Comparison of ENCODE assay signal across 9 cellular contexts in genomic region chr10:27258492-27258837, GRCh38. TPM values are rescaled to one million over a fixed set of nuclear protein-coding genes. Genes with fewer than 3 reads are reported as not detected.
DNase-seq lines count a peak whose midpoint lies in the region; ATAC-seq and TF ChIP-seq lines count a peak whose summit lies in the region.
"Had no signal": no experiment of that assay in that cellular context is flagged by ENCODE, and none has a peak within 500 bp of the region (broad histone marks: within the 10 kb centered on the region; RNA-seq: fewer than 3 reads in every experiment).

No MANE protein-coding gene starts in this region.

- peaks cover 35% of the 10 kb centered on the region for H3K27me3 ChIP-seq in CD4-positive, alpha-beta T cell (ENCODE audit: control insufficient read depth, insufficient read depth, low read length)
- 0 out of 2 replicates have a peak, but pooled peaks cover 5% of the 10 kb centered on the region for H3K27me3 ChIP-seq in OCI-LY1 (ENCODE audit: insufficient read depth, low read length)

- no peaks in the 10 kb centered on the region for H3F3A ChIP-seq in OCI-LY1 (ENCODE audit: insufficient read depth, low read length)

- no peaks in the 10 kb centered on the region for H3K36me3 Mint-ChIP-seq in CD4-positive, alpha-beta T cell (ENCODE audit: low read depth)
- H3K36me3 Mint-ChIP-seq in osteocyte (ENCODE audit: unreplicated experiment), result no peaks in the 10 kb centered on the region

- H3K36me3 ChIP-seq in OCI-LY1 (ENCODE audit: insufficient read depth, low read length), result no peaks in the 10 kb centered on the region
- H3K36me3 ChIP-seq: SJSA1 had no signal

- H3K4me2 ChIP-seq in OCI-LY1 (ENCODE audit: low read length), result peak overlapping the region; percentile 52

- no peaks in the 10 kb centered on the region for H3K79me2 ChIP-seq in OCI-LY1 (ENCODE audit: insufficient read depth, low read length)

- peak overlapping the region; percentile 46 for H3K27ac Mint-ChIP-seq in CD4-positive, alpha-beta T cell
- H3K27ac Mint-ChIP-seq in osteocyte (ENCODE audit: unreplicated experiment), result no peak overlapping the region

- intact Hi-C loops in CD4-positive, alpha-beta T cell (cut with DNase I, micrococcal nuclease), result loop anchor here in 1 of 2 experiments (2.0 kb wide), 1 partner anchor 16 kb away; no protein-coding TSS in a partner anchor

- no peak overlapping the region for H3K9ac ChIP-seq in OCI-LY1 (ENCODE audit: low read length)

- H4K20me1 ChIP-seq in OCI-LY1 (ENCODE audit: insufficient read depth, low read length), result no peaks in the 10 kb centered on the region

- H3K4me3 ChIP-seq in OCI-LY1 (ENCODE audit: low read depth, low read length, poor library complexity, severe bottlenecking), result peak overlapping the region; percentile 38
- peak overlapping the region; percentile 32 for H3K4me3 ChIP-seq in fibroblast of pulmonary artery (replicated peaks; ENCODE audit: low read depth, low read length)
- H3K4me3 ChIP-seq: SJSA1 had no signal

- peaks cover 27% of the 10 kb centered on the region for H3K4me1 Mint-ChIP-seq in CD4-positive, alpha-beta T cell (ENCODE audit: low read depth)
- H3K4me1 Mint-ChIP-seq in osteocyte (ENCODE audit: unreplicated experiment), result peaks cover 13% of the 10 kb centered on the region

- no peak overlapping the region for H2AFZ ChIP-seq in OCI-LY1 (ENCODE audit: low read length)

- H3K9me3 ChIP-seq in CD4-positive, alpha-beta T cell (ENCODE audit: control insufficient read depth, low read length), result no peaks in the 10 kb centered on the region
- no peaks in the 10 kb centered on the region for H3K9me3 ChIP-seq in OCI-LY1 (ENCODE audit: low read length)
- H3K9me3 ChIP-seq: SJSA1 had no signal

- no peaks in the 10 kb centered on the region for H3K9me3 Mint-ChIP-seq in CD4-positive, alpha-beta T cell
- no peaks in the 10 kb centered on the region for H3K9me3 Mint-ChIP-seq in osteocyte (ENCODE audit: unreplicated experiment)

- no peak overlapping the region for H3K27ac ChIP-seq in CD4-positive, alpha-beta T cell (ENCODE audit: low read depth, low read length)
- no peak overlapping the region for H3K27ac ChIP-seq in OCI-LY1 (ENCODE audit: low read depth, low read length, poor library complexity, severe bottlenecking)
- H3K27ac ChIP-seq: SJSA1 had no signal

- POLR2A ChIA-PET in CD4-positive, alpha-beta T cell (lab: Charles Lee), result interaction anchor here (2.1 to 4.8 kb wide), 2 partner anchors 16 to 104 kb away, joined by 12 to 52 read pairs; partner anchors contain the start of gene YME1L1

- H3K4me1 ChIP-seq in OCI-LY1 (ENCODE audit: insufficient read depth, low read length, severe bottlenecking), result peaks cover 4% of the 10 kb centered on the region

- TF ChIP-seq CTCF in CD4-positive, alpha-beta T cell (IDR thresholded peaks at IDR 0.05), result no peak
- no peak for TF ChIP-seq CTCF in OCI-LY1 (IDR thresholded peaks at IDR 0.05; ENCODE audit: low read length)
- TF ChIP-seq CTCF in fibroblast of pulmonary artery (IDR thresholded peaks at IDR 0.05; ENCODE audit: low read length, missing control alignments), result no peak
- TF ChIP-seq CTCF in osteocyte (IDR thresholded peaks at IDR 0.05), result no peak

- no peak for DNase-seq in CD4-positive, alpha-beta T cell
- DNase-seq in fibroblast of pulmonary artery (ENCODE audit: low read depth), result no peak
- DNase-seq in osteocyte (ENCODE audit: extremely low spot score, unreplicated experiment), result no peak
- DNase-seq in NCI-H1417 (lab: John Stamatoyannopoulos, UW), result no peak

- CTCF ChIA-PET in CD4-positive, alpha-beta T cell (lab: Charles Lee), result no interaction called here

- peaks cover 58% of the 10 kb centered on the region for H3K27me3 Mint-ChIP-seq in CD4-positive, alpha-beta T cell
- H3K27me3 Mint-ChIP-seq in osteocyte (ENCODE audit: unreplicated experiment), result peaks cover 63% of the 10 kb centered on the region

- ATAC-seq in CD4-positive, alpha-beta T cell (ENCODE audit: poor library complexity), result no peak
- no peak for ATAC-seq in HG03432 (IDR thresholded peaks at IDR 0.05; ENCODE audit: unreplicated experiment)
- ATAC-seq in esophagus mucosa, result no peak
- ATAC-seq in GM19328 (IDR thresholded peaks at IDR 0.05; ENCODE audit: unreplicated experiment), result no peak

- peak overlapping the region; percentile 80 for H3K4me3 Mint-ChIP-seq in CD4-positive, alpha-beta T cell
- H3K4me3 Mint-ChIP-seq in osteocyte (ENCODE audit: unreplicated experiment), result peak overlapping the region; percentile 74

- H3K9me2 ChIP-seq in OCI-LY1 (ENCODE audit: low read depth, low read length), result no peaks in the 10 kb centered on the region

RNA-seq across cellular contexts. Expression of gene ACBD5, which starts 17.9 kb away (rescaled TPM):
- 10 to 100 TPM; 21.3 to 22.5 TPM for total RNA-seq in CD4-positive, alpha-beta T cell
- 24.4 and 25.0 TPM in 2 replicates for total RNA-seq in osteocyte
- 15.2 TPM for total RNA-seq in esophagus mucosa
